In the genomic region with DNA sequence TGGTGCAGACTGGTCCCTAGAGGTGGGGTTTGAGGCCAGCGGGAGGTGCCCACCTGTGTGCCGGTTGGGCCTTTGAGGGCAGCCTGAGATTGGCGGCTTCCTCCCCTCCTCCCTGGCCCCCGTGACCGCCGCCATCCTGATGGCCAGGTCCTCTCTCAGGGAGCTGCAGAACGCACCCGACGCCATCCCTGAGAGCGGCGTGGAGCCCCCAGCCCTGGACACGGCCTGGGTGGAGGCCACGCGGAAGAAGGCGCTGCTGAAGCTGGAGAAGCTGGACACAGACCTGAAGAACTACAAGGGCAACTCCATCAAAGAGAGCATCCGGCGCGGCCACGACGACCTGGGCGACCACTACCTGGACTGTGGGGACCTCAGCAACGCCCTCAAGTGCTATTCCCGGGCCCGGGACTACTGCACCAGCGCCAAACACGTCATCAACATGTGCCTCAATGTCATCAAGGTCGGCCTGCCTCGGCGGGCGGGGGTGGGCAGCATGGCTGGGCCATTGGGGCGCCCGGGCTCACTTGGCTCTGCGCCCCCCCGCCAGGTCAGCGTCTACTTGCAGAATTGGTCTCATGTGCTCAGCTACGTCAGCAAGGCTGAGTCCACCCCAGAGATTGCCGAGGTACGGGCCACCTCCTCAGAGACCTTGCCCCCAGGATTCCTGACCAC, we compare ENCODE assay signal across 24 cellular contexts. TPM values are rescaled to one million over a fixed set of nuclear protein-coding genes. Genes with fewer than 3 reads are reported as not detected.
DNase-seq lines count a peak whose midpoint lies in the region; ATAC-seq and TF ChIP-seq lines count a peak whose summit lies in the region.
"Had no signal": no experiment of that assay in that cellular context is flagged by ENCODE, and none has a peak within 500 bp of the region (broad histone marks: within the 10 kb centered on the region; RNA-seq: fewer than 3 reads in every experiment).

No MANE protein-coding gene starts in this region.

- DNase-seq in activated T-cell treated with anti-CD3 and anti-CD28 coated beads, Interleukin-2, amount 50 U/mL, for 24 hours = no peak
- DNase-seq in activated T-cell treated with anti-CD3 and anti-CD28 coated beads, Interleukin-2, amount 50 U/mL, for 1 hour = no peak
- no peak for DNase-seq in CD8-positive, alpha-beta T cell
- DNase-seq in neural crest cell (ENCODE audit: low read depth, low spot score) (no peak), left colon (no peak), DMS153 (lab: John Stamatoyannopoulos, UW) (no peak), ecto neural progenitor cell (ENCODE audit: low spot score) (no peak)
- DNase-seq: ACHN; activated CD4-positive, alpha-beta memory T cell treated with anti-CD3 and anti-CD28 coated beads, Interleukin-2, amount 10 ng/mL, durations not matched to agents 7 days and 5 days; activated naive CD8-positive, alpha-beta T cell treated with anti-CD3 and anti-CD28 coated beads, Interleukin-2, amount 50 U/mL, for 24 hours; colonic mucosa; DMS53; glutamatergic neuron; Karpas-422; lower lobe of right lung; NCI-H187; NCI-H2227 treated with DMSO at 0.1 percent for 48 hours; OCI-M1; sigmoid colon; stimulated activated naive CD4-positive, alpha-beta T cell; thyroid gland had no signal

- CTCF ChIA-PET in CD8-positive, alpha-beta T cell (lab: Charles Lee) = no interaction called here

- no peak overlapping the region for H3K27ac ChIP-seq in CD8-positive, alpha-beta T cell (ENCODE audit: low read depth, low read length)
- H3K27ac ChIP-seq in VCaP = peak overlapping the region; percentile 1; the same call in 1 of the 2 replicates
- H3K27ac ChIP-seq: colonic mucosa, lower lobe of right lung, sigmoid colon, thyroid gland had no signal

- peak overlapping the region; percentile 47 for H3K27ac Mint-ChIP-seq in activated T-cell treated with anti-CD3 and anti-CD28 coated beads, Interleukin-2, amount 50 U/mL, for 24 hours
- peak overlapping the region; percentile 49 for H3K27ac Mint-ChIP-seq in CD8-positive, alpha-beta T cell
- H3K27ac Mint-ChIP-seq in neural crest cell (ENCODE audit: unreplicated experiment) = no peak overlapping the region
- H3K27ac Mint-ChIP-seq: activated CD4-positive, alpha-beta memory T cell treated with anti-CD3 and anti-CD28 coated beads, Interleukin-2, amount 10 ng/mL, durations not matched to agents 7 days and 5 days; activated T-helper 1 cell treated with anti-CD3 and anti-CD28 coated beads, Interleukin-12 subunit alpha, Interleukin-12 subunit beta, Interleukin-2, Interleukin-4 antibody, amounts not matched to agents 30 ng/mL and 10 ng/mL and 1 ng/mL, durations not matched to agents 14 hours and 24 hours and 36 hours; brain had no signal

- peaks cover 63% of the 10 kb centered on the region for H3K36me3 Mint-ChIP-seq in activated T-cell treated with anti-CD3 and anti-CD28 coated beads, Interleukin-2, amount 50 U/mL, for 24 hours (ENCODE audit: low read depth)
- peaks cover 37% of the 10 kb centered on the region for H3K36me3 Mint-ChIP-seq in CD8-positive, alpha-beta T cell
- H3K36me3 Mint-ChIP-seq in neural crest cell (ENCODE audit: low read depth) = no peaks in the 10 kb centered on the region

- no peaks in the 10 kb centered on the region for H3K9me3 Mint-ChIP-seq in activated T-cell treated with anti-CD3 and anti-CD28 coated beads, Interleukin-2, amount 50 U/mL, for 24 hours
- no peaks in the 10 kb centered on the region for H3K9me3 Mint-ChIP-seq in CD8-positive, alpha-beta T cell
- no peaks in the 10 kb centered on the region for H3K9me3 Mint-ChIP-seq in neural crest cell
- H3K9me3 Mint-ChIP-seq: activated CD4-positive, alpha-beta memory T cell treated with anti-CD3 and anti-CD28 coated beads, Interleukin-2, amount 10 ng/mL, durations not matched to agents 7 days and 5 days; activated naive CD8-positive, alpha-beta T cell treated with anti-CD3 and anti-CD28 coated beads, Interleukin-2, amount 50 U/mL, for 24 hours; activated T-helper 1 cell treated with anti-CD3 and anti-CD28 coated beads, Interleukin-12 subunit alpha, Interleukin-12 subunit beta, Interleukin-2, Interleukin-4 antibody, amounts not matched to agents 30 ng/mL and 10 ng/mL and 1 ng/mL, durations not matched to agents 14 hours and 24 hours and 36 hours; brain had no signal

- no peak for ATAC-seq in CD8-positive, alpha-beta T cell
- ATAC-seq in left colon = no peak
- ATAC-seq: activated naive CD8-positive, alpha-beta T cell treated with anti-CD3 and anti-CD28 coated beads, Interleukin-2, amount 50 U/mL, for 24 hours; lower lobe of right lung had no signal

- peaks cover 24% of the 10 kb centered on the region for H3K4me1 Mint-ChIP-seq in activated T-cell treated with anti-CD3 and anti-CD28 coated beads, Interleukin-2, amount 50 U/mL, for 24 hours (ENCODE audit: low read depth)
- H3K4me1 Mint-ChIP-seq in CD8-positive, alpha-beta T cell (ENCODE audit: low read depth) = peaks cover 16% of the 10 kb centered on the region
- no peaks in the 10 kb centered on the region for H3K4me1 Mint-ChIP-seq in neural crest cell

- TF ChIP-seq CTCF in CD8-positive, alpha-beta T cell (IDR thresholded peaks at IDR 0.05) = no peak
- TF ChIP-seq CTCF in VCaP (conservative IDR thresholded peaks at IDR 0.05) (no peak), neural crest cell (conservative IDR thresholded peaks at IDR 0.05) (no peak)

- H3K27me3 ChIP-seq in CD8-positive, alpha-beta T cell (ENCODE audit: insufficient read depth, low read length) = no peaks in the 10 kb centered on the region
- H3K27me3 ChIP-seq: colonic mucosa, sigmoid colon, thyroid gland had no signal

- H3K27me3 Mint-ChIP-seq in activated T-cell treated with anti-CD3 and anti-CD28 coated beads, Interleukin-2, amount 50 U/mL, for 24 hours = no peaks in the 10 kb centered on the region
- H3K27me3 Mint-ChIP-seq in CD8-positive, alpha-beta T cell (ENCODE audit: low read depth) = no peaks in the 10 kb centered on the region
- no peaks in the 10 kb centered on the region for H3K27me3 Mint-ChIP-seq in neural crest cell (ENCODE audit: low read depth)
- H3K27me3 Mint-ChIP-seq: activated CD4-positive, alpha-beta memory T cell treated with anti-CD3 and anti-CD28 coated beads, Interleukin-2, amount 10 ng/mL, durations not matched to agents 7 days and 5 days; activated naive CD8-positive, alpha-beta T cell treated with anti-CD3 and anti-CD28 coated beads, Interleukin-2, amount 50 U/mL, for 24 hours had no signal

- intact Hi-C loops in CD8-positive, alpha-beta T cell (cut with DNase I, micrococcal nuclease) = no loop called here
- intact Hi-C loops in left colon (cut with DNase I, micrococcal nuclease) = no loop called here

- peaks cover 29% of the 10 kb centered on the region for H3K4me1 ChIP-seq in CD8-positive, alpha-beta T cell (ENCODE audit: insufficient read depth, low read length)

- no peak overlapping the region for H3K4me3 Mint-ChIP-seq in activated T-cell treated with anti-CD3 and anti-CD28 coated beads, Interleukin-2, amount 50 U/mL, for 24 hours
- peak overlapping the region; percentile 51 for H3K4me3 Mint-ChIP-seq in CD8-positive, alpha-beta T cell
- H3K4me3 Mint-ChIP-seq in neural crest cell = peak overlapping the region; percentile 67

- POLR2A ChIA-PET in CD8-positive, alpha-beta T cell (lab: Charles Lee) = interaction anchor here (1.6 kb wide), 1 partner anchor 11 kb away, joined by 5 read pairs; the partner anchor contains the start of gene DUS1L

- no peak overlapping the region for H3K4me3 ChIP-seq in CD8-positive, alpha-beta T cell (ENCODE audit: low read depth, low read length)
- H3K4me3 ChIP-seq: colonic mucosa, lower lobe of right lung, sigmoid colon, thyroid gland had no signal

- H3K9me3 ChIP-seq in CD8-positive, alpha-beta T cell (ENCODE audit: low read length) = no peaks in the 10 kb centered on the region
- H3K9me3 ChIP-seq: colonic mucosa, lower lobe of right lung, sigmoid colon, thyroid gland had no signal

- peaks cover 19% of the 10 kb centered on the region for H3K36me3 ChIP-seq in CD8-positive, alpha-beta T cell (ENCODE audit: insufficient read depth, low read length)

RNA-seq across cellular contexts. Expression of gene GPS1, which starts 2.8 kb away (rescaled TPM):
- total RNA-seq in CD8-positive, alpha-beta T cell = 10 to 100 TPM; 72.0 to 72.8 TPM
- total RNA-seq in neural crest cell = 154 and 156 TPM in 2 replicates
- 10 to 100 TPM; 80.7 to 87.4 TPM for total RNA-seq in left colon

RNA-seq across cellular contexts. Expression of gene RFNG, which starts 2.9 kb away (rescaled TPM):
- 10 to 100 TPM; 26.2 to 27.2 TPM for total RNA-seq in CD8-positive, alpha-beta T cell
- total RNA-seq in neural crest cell (44.5 and 46.0 TPM in 2 replicates), left colon (10 to 100 TPM; 31.5 to 32.3 TPM)

RNA-seq across cellular contexts. Expression of gene DUS1L, which starts 11.1 kb away (rescaled TPM):
- total RNA-seq in CD8-positive, alpha-beta T cell = 100 to 1,000 TPM; 159 to 174 TPM
- 126 and 131 TPM in 2 replicates for total RNA-seq in neural crest cell
- total RNA-seq in left colon = 100 to 1,000 TPM; 127 to 146 TPM

RNA-seq across cellular contexts. Expression of gene DCXR, which starts 17.0 kb away (rescaled TPM):
- 10 to 100 TPM; 71.7 to 77.7 TPM for total RNA-seq in CD8-positive, alpha-beta T cell
- 198 and 199 TPM in 2 replicates for total RNA-seq in neural crest cell
- total RNA-seq in left colon = 100 to 1,000 TPM; 111 to 137 TPM

RNA-seq across cellular contexts. Expression of gene RAC3, which starts 23.0 kb away (rescaled TPM):
- 1 to 10 TPM; 2.1 to 3.5 TPM for total RNA-seq in CD8-positive, alpha-beta T cell
- total RNA-seq in neural crest cell (73.6 and 75.0 TPM in 2 replicates), left colon (1 to 10 TPM; 4.2 to 9.0 TPM)
